ENCODE assay signal across 8 cellular contexts in the genomic region with DNA sequence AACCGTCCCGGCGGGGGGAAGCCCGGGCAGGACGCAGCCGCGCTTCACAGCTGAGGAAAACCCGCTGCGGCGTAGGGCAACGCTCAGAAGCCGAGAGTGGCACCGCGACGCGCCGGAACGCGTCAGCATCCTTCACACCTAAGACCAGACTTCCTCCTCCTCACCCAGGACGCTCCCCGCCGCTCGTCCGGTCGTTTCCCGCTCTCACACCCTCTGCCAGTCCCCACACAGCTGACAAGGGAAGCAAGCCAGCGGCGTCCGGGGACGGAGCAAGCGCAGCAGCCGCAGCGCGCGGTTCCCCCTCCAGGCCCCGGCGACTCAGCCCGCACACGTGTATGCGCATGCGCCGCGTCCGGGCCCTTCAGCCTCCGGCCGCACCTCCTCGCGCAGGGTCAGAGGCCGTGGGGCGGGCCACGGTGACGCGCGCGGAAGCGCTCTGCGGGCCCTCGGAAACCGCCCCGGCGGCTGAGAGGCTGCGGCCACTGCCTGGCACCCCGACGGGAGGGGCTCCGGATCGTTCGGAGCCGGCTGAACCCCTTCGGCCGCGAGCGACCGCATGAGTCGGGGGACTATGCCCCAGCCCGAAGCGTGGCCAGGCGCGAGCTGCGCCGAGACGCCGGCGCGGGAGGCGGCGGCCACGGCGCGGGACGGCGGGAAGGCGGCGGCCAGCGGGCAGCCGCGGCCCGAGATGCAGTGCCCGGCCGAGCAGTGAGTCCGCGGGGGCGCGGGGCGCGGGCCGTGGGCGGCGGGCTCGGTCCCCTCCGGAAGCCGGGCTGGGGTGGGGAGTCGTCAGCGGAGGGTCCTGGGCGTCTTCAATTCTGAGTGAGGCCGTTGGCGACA. TPM values are rescaled to one million over a fixed set of nuclear protein-coding genes. Genes with fewer than 3 reads are reported as not detected.
DNase-seq lines count a peak whose midpoint lies in the region; ATAC-seq and TF ChIP-seq lines count a peak whose summit lies in the region.

A gene (plus strand): TSS at position 449 of the 840 bp plus-strand sequence. CDS start 108 bp downstream, at position 557.

- peak; percentile 71 for ATAC-seq in HG02588 (IDR thresholded peaks at IDR 0.05; ENCODE audit: unreplicated experiment)

- 0 to 1% methylated on average over 11 to 80 of the region's 116 CpGs for WGBS in transverse colon (ENCODE audit: low coverage in 1 of 2), 2 donors

- in situ Hi-C loops in transverse colon (cut with MboI; ENCODE audit: low pct_ligation_motif_present in 1 of 4, low pct_unique_long_range_greater_than_20kb in 1 of 4, low sequenced_read_pairs in 3 of 4): no loop called here

- H3K27ac ChIP-seq in cardiac muscle cell (peak within 1 kb of the TSS; percentile 88), transverse colon (peak within 1 kb of the TSS; percentile 89 to 98 (median 94))

- TF ChIP-seq POLR2A in GM10847 (IDR thresholded peaks at IDR 0.05; ENCODE audit: extremely low read depth, insufficient read length) (peak; percentile 84), transverse colon (IDR thresholded peaks at IDR 0.05) (peak; percentile 88)

- TF ChIP-seq CTCF in cardiac muscle cell (IDR thresholded peaks at IDR 0.05; ENCODE audit: low read depth, low read length): no peak
- TF ChIP-seq CTCF in transverse colon (IDR thresholded peaks at IDR 0.05): no peak

- H3K4me1 ChIP-seq in cardiac muscle cell (ENCODE audit: low read depth) (no peaks in the 10 kb centered on the region), transverse colon (peaks cover 12 to 53% (median 37%) of the 10 kb centered on the region in 4 donors)

- H3K4me3 ChIP-seq in cardiac muscle cell: peak within 1 kb of the TSS; percentile 96
- peak within 1 kb of the TSS; percentile 74 to 85 (median 76) for H3K4me3 ChIP-seq in transverse colon

- H3K9me3 ChIP-seq in cardiac muscle cell (ENCODE audit: low read depth) (no peaks in the 10 kb centered on the region), transverse colon (no peaks in the 10 kb centered on the region)

- H3K36me3 ChIP-seq in cardiac muscle cell: no peaks in the 10 kb centered on the region
- no peaks in the 10 kb centered on the region for H3K36me3 ChIP-seq in transverse colon

- intact Hi-C loops in transverse colon (cut with DNase I; ENCODE audit: low total_unique reads): no loop called here

- no peak for TF ChIP-seq EP300 in transverse colon (IDR thresholded peaks at IDR 0.05; ENCODE audit: low read depth)

- DNase-seq in NCI-H1048 (lab: John Stamatoyannopoulos, UW) (peak; percentile 79), SW 1271 (lab: John Stamatoyannopoulos, UW) (peak; percentile 73 to 91), cardiac muscle cell (ENCODE audit: low read depth in 1 of 2, low spot score in 1 of 2) (peak; percentile 94 to 96), pons (ENCODE audit: low spot score) (peak; percentile 92), transverse colon (peak; percentile 92)
- DNase-seq in activated naive CD8-positive, alpha-beta T cell treated with anti-CD3 and anti-CD28 coated beads, Interleukin-2, amount 50 U/mL, for 16 hours (ENCODE audit: low read depth, low spot score): peak; percentile 46

- H3K27me3 ChIP-seq in cardiac muscle cell (no peaks in the 10 kb centered on the region), transverse colon (no peaks in the 10 kb centered on the region)

RNA-seq across cellular contexts. Expression of the gene that starts here (rescaled TPM):
- total RNA-seq in cardiac muscle cell: 17.3 and 31.2 TPM in 2 replicates
- 13.0 and 17.1 TPM in 2 replicates for polyA plus RNA-seq in cardiac muscle cell
- total RNA-seq in transverse colon: 10 to 100 TPM; 34.8 to 52.4 (median 40.4) TPM

Comparison
In these comparisons a context has a peak if more than half of its experiments do, and no peak if none do; other contexts are left out.
1. Peak in every context shown above with its lines: DNase-seq, ATAC-seq, H3K4me3 ChIP-seq and H3K27ac ChIP-seq.